1 cellular context compared by ENCODE assay signal in genomic region chr5:105695916-105696315, GRCh38.
TF ChIP-seq lines count a peak whose summit lies in the region.

No MANE protein-coding gene starts in this region.

TF ChIP-seq in GM23338, 12 proteins besides CTCF, POLR2A, EP300 and RAD21 (continued from another document):
- TF ChIP-seq ZNF462 (CRISPR knock-in tag; IDR thresholded peaks at IDR 0.05) (no peak), EZH2phosphoT487 (IDR thresholded peaks at IDR 0.05; ENCODE audit: unreplicated experiment) (no peak), REST (IDR thresholded peaks at IDR 0.05; ENCODE audit: unreplicated experiment) (no peak), ETS1 (IDR thresholded peaks at IDR 0.05) (no peak), NANOG (IDR thresholded peaks at IDR 0.05; ENCODE audit: borderline replicate concordance) (no peak)
